13 cellular contexts compared by ENCODE assay signal in genomic region chr12:19867151-19867550, GRCh38.
DNase-seq lines count a peak whose midpoint lies in the region; ATAC-seq, FAIRE-seq and TF ChIP-seq lines count a peak whose summit lies in the region.
"Had no signal": no experiment of that assay in that cellular context is flagged by ENCODE, and none has a peak within 500 bp of the region (broad histone marks: within the 10 kb centered on the region; RNA-seq: fewer than 3 reads in every experiment).

No MANE protein-coding gene starts in this region.

- no peaks in the 10 kb centered on the region for H4K20me1 ChIP-seq in GM23248 (ENCODE audit: insufficient read depth)
- no peaks in the 10 kb centered on the region for H4K20me1 ChIP-seq in astrocyte (ENCODE audit: insufficient read depth, low read length)
- H4K20me1 ChIP-seq in neural cell (ENCODE audit: insufficient read depth): no peaks in the 10 kb centered on the region
- H4K20me1 ChIP-seq: BLaER1 treated with 17β-estradiol and CSF1 and Interleukin-3, amounts not matched to agents 10 nM and 100 nM had no signal

- TF ChIP-seq POLR2A in spleen (IDR thresholded peaks at IDR 0.05): no peak

- no peak for TF ChIP-seq CTCF in astrocyte (IDR thresholded peaks at IDR 0.05; ENCODE audit: insufficient read depth, low read depth, low read length)
- no peak for TF ChIP-seq CTCF in neural cell (IDR thresholded peaks at IDR 0.05; ENCODE audit: poor library complexity, severe bottlenecking)
- no peak for TF ChIP-seq CTCF in thoracic aorta (IDR thresholded peaks at IDR 0.05)
- TF ChIP-seq CTCF in spleen (IDR thresholded peaks at IDR 0.05 in 8 of 11, conservative IDR thresholded peaks at IDR 0.05 in 3 of 11): no peak

- H3K9me3 ChIP-seq in GM23248 (ENCODE audit: low read depth) (no peaks in the 10 kb centered on the region), astrocyte (ENCODE audit: insufficient read depth, low read depth, low read length) (no peaks in the 10 kb centered on the region), neural cell (ENCODE audit: low read length) (no peaks in the 10 kb centered on the region), thoracic aorta (no peaks in the 10 kb centered on the region), spleen (no peaks in the 10 kb centered on the region)
- H3K9me3 ChIP-seq: BLaER1 treated with 17β-estradiol and CSF1 and Interleukin-3, amounts not matched to agents 10 nM and 100 nM had no signal

- TF ChIP-seq EP300 in neural cell (conservative IDR thresholded peaks at IDR 0.05; ENCODE audit: poor library complexity, severe bottlenecking): peak; percentile 31

- H3K79me2 ChIP-seq in GM23248 (ENCODE audit: insufficient read depth): no peaks in the 10 kb centered on the region
- H3K79me2 ChIP-seq in astrocyte (ENCODE audit: insufficient read depth, low read length): no peaks in the 10 kb centered on the region
- H3K79me2 ChIP-seq in neural cell (replicated peaks; ENCODE audit: insufficient read depth, low read length): no peaks in the 10 kb centered on the region

- no peaks in the 10 kb centered on the region for H3K27me3 Mint-ChIP-seq in astrocyte (ENCODE audit: low read depth, unreplicated experiment)
- H3K27me3 Mint-ChIP-seq: CD4-positive, CD25-positive, alpha-beta regulatory T cell had no signal

- intact Hi-C loops in spleen (cut with DNase I; ENCODE audit: low total_unique reads): no loop called here

- ATAC-seq in thoracic aorta (ENCODE audit: insufficient number of reproducible peaks, low FRiP score, low read depth): no peak
- ATAC-seq: GM12878 had no signal

- no peak for TF ChIP-seq RAD21 in neural cell (conservative IDR thresholded peaks at IDR 0.05)

- H3K9me2 ChIP-seq in GM23248 (ENCODE audit: insufficient read depth) (no peaks in the 10 kb centered on the region), neural cell (ENCODE audit: insufficient read depth, low read length) (no peaks in the 10 kb centered on the region)

- FAIRE-seq in astrocyte (lab: Jason Lieb, UNC): no peak
- FAIRE-seq: GM12878 had no signal

- H3K36me3 ChIP-seq in GM23248 (ENCODE audit: low read depth): no peaks in the 10 kb centered on the region
- no peaks in the 10 kb centered on the region for H3K36me3 ChIP-seq in astrocyte (ENCODE audit: insufficient read depth, low read length)
- no peaks in the 10 kb centered on the region for H3K36me3 ChIP-seq in neural cell (ENCODE audit: insufficient read depth, low read length)
- H3K36me3 ChIP-seq in thoracic aorta: no peaks in the 10 kb centered on the region
- no peaks in the 10 kb centered on the region for H3K36me3 ChIP-seq in spleen
- H3K36me3 ChIP-seq: BLaER1 treated with 17β-estradiol and CSF1 and Interleukin-3, amounts not matched to agents 10 nM and 100 nM had no signal

- H3F3A ChIP-seq in GM23248 (ENCODE audit: insufficient read depth) (0 out of 2 replicates have a peak, but pooled peaks cover 6% of the 10 kb centered on the region), neural cell (ENCODE audit: insufficient read depth, low read length, poor library complexity, severe bottlenecking) (no peaks in the 10 kb centered on the region)

- H3K9ac ChIP-seq in GM23248 (no peak overlapping the region), astrocyte (ENCODE audit: low read length) (no peak overlapping the region), neural cell (ENCODE audit: low read length) (no peak overlapping the region)
- H3K9ac ChIP-seq: BLaER1 treated with 17β-estradiol and CSF1 and Interleukin-3, amounts not matched to agents 10 nM and 100 nM had no signal

- DNase-seq in GM23248 (peak; percentile 39), astrocyte (ENCODE audit: low read depth) (peak; percentile 27), thoracic aorta (ENCODE audit: low spot score) (no peak), spleen (no peak), NCI-H187 treated with DMSO at 0.1 percent for 48 hours (lab: John Stamatoyannopoulos, UW) (no peak)
- DNase-seq in activated CD4-positive, CD25-positive, alpha-beta regulatory T cell treated with anti-CD3 and anti-CD28 coated beads, Interleukin-2, amount 50 U/mL, for 72 hours: no peak
- DNase-seq: ACHN; CD4-positive, CD25-positive, alpha-beta regulatory T cell; GOT3; H9 had no signal

- H3K9me3 Mint-ChIP-seq in astrocyte (ENCODE audit: unreplicated experiment): no peaks in the 10 kb centered on the region
- H3K9me3 Mint-ChIP-seq: H9 had no signal

- 85% methylated on average over 1 of the region's 1 CpG for WGBS in GM23248 (ENCODE audit: low coverage in 1 of 2, low lambda C conversion rate in 2 of 2, missing lambda C conversion rate in 2 of 2), 2 experiments
- WGBS in spleen, 5 donors: 59 to 74% (median 69%) methylated on average over 1 of the region's 1 CpG

- H3K27ac Mint-ChIP-seq in astrocyte (ENCODE audit: unreplicated experiment): no peak overlapping the region
- H3K27ac Mint-ChIP-seq: CD4-positive, CD25-positive, alpha-beta regulatory T cell; H9 had no signal

- peaks cover 8% of the 10 kb centered on the region for H3K4me1 ChIP-seq in GM23248 (ENCODE audit: insufficient read depth)
- H3K4me1 ChIP-seq in astrocyte (ENCODE audit: insufficient read depth, low read length): no peaks in the 10 kb centered on the region
- H3K4me1 ChIP-seq in thoracic aorta (ENCODE audit: control insufficient read depth in 1 of 2, low read depth in 2 of 2): peaks cover 43 to 75% of the 10 kb centered on the region in 2 donors
- H3K4me1 ChIP-seq in spleen: no peaks in the 10 kb centered on the region

- H3K27me3 ChIP-seq in GM23248 (replicated peaks; ENCODE audit: insufficient read depth): no peaks in the 10 kb centered on the region
- no peaks in the 10 kb centered on the region for H3K27me3 ChIP-seq in astrocyte (ENCODE audit: insufficient read depth, low read length)
- no peaks in the 10 kb centered on the region for H3K27me3 ChIP-seq in neural cell (ENCODE audit: insufficient read depth, low read depth, low read length)
- no peaks in the 10 kb centered on the region for H3K27me3 ChIP-seq in thoracic aorta (replicated peaks; ENCODE audit: insufficient read depth)
- H3K27me3 ChIP-seq in spleen (replicated peaks in 1 of 7): no peaks in the 10 kb centered on the region
- H3K27me3 ChIP-seq: BLaER1 treated with 17β-estradiol and CSF1 and Interleukin-3, amounts not matched to agents 10 nM and 100 nM had no signal

- H3K4me3 Mint-ChIP-seq in astrocyte (ENCODE audit: unreplicated experiment): no peak overlapping the region
- H3K4me3 Mint-ChIP-seq: CD4-positive, CD25-positive, alpha-beta regulatory T cell; H9 had no signal

- H3K36me3 Mint-ChIP-seq in astrocyte (ENCODE audit: low read depth, unreplicated experiment): no peaks in the 10 kb centered on the region
- H3K36me3 Mint-ChIP-seq: CD4-positive, CD25-positive, alpha-beta regulatory T cell had no signal

- peaks cover 5% of the 10 kb centered on the region for H3K4me1 Mint-ChIP-seq in astrocyte (ENCODE audit: low read depth, unreplicated experiment)
- H3K4me1 Mint-ChIP-seq: CD4-positive, CD25-positive, alpha-beta regulatory T cell had no signal

- no peak overlapping the region for H3K4me2 ChIP-seq in GM23248 (ENCODE audit: unreplicated experiment)
- H3K4me2 ChIP-seq in astrocyte (ENCODE audit: low read length): no peak overlapping the region
- peak overlapping the region; percentile 14 for H3K4me2 ChIP-seq in neural cell (ENCODE audit: low read length)
- H3K4me2 ChIP-seq: BLaER1 treated with 17β-estradiol and CSF1 and Interleukin-3, amounts not matched to agents 10 nM and 100 nM had no signal

- in situ Hi-C loops in GM23248 (cut with MboI): no loop called here

- no peak overlapping the region for H3K27ac ChIP-seq in GM23248
- H3K27ac ChIP-seq in astrocyte (ENCODE audit: low read depth, low read length): no peak overlapping the region
- peak overlapping the region; percentile 32 for H3K27ac ChIP-seq in neural cell (ENCODE audit: low read length)
- H3K27ac ChIP-seq in thoracic aorta: peak overlapping the region; percentile 80 to 81
- no peak overlapping the region for H3K27ac ChIP-seq in spleen
- H3K27ac ChIP-seq: BLaER1 treated with 17β-estradiol and CSF1 and Interleukin-3, amounts not matched to agents 10 nM and 100 nM had no signal

- H2AFZ ChIP-seq in GM23248 (no peak overlapping the region), astrocyte (ENCODE audit: low read depth, low read length) (no peak overlapping the region), neural cell (ENCODE audit: low read depth, low read length) (no peak overlapping the region)

- H3K4me3 ChIP-seq in GM23248: no peak overlapping the region
- H3K4me3 ChIP-seq in astrocyte (ENCODE audit: insufficient read depth, low read depth, low read length): no peak overlapping the region
- peak overlapping the region; percentile 14 for H3K4me3 ChIP-seq in neural cell (ENCODE audit: low read length)
- H3K4me3 ChIP-seq in thoracic aorta: no peak overlapping the region
- H3K4me3 ChIP-seq in spleen: no peak overlapping the region
- H3K4me3 ChIP-seq: BLaER1 treated with 17β-estradiol and CSF1 and Interleukin-3, amounts not matched to agents 10 nM and 100 nM; GM12878 had no signal

TF ChIP-seq in neural cell, 6 proteins besides CTCF, POLR2A, EP300 and RAD21 (continues in another document):
- TF ChIP-seq, protein P1, sequence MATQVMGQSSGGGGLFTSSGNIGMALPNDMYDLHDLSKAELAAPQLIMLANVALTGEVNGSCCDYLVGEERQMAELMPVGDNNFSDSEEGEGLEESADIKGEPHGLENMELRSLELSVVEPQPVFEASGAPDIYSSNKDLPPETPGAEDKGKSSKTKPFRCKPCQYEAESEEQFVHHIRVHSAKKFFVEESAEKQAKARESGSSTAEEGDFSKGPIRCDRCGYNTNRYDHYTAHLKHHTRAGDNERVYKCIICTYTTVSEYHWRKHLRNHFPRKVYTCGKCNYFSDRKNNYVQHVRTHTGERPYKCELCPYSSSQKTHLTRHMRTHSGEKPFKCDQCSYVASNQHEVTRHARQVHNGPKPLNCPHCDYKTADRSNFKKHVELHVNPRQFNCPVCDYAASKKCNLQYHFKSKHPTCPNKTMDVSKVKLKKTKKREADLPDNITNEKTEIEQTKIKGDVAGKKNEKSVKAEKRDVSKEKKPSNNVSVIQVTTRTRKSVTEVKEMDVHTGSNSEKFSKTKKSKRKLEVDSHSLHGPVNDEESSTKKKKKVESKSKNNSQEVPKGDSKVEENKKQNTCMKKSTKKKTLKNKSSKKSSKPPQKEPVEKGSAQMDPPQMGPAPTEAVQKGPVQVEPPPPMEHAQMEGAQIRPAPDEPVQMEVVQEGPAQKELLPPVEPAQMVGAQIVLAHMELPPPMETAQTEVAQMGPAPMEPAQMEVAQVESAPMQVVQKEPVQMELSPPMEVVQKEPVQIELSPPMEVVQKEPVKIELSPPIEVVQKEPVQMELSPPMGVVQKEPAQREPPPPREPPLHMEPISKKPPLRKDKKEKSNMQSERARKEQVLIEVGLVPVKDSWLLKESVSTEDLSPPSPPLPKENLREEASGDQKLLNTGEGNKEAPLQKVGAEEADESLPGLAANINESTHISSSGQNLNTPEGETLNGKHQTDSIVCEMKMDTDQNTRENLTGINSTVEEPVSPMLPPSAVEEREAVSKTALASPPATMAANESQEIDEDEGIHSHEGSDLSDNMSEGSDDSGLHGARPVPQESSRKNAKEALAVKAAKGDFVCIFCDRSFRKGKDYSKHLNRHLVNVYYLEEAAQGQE (IDR thresholded peaks at IDR 0.05; ENCODE audit: borderline replicate concordance): no peak
- TF ChIP-seq TAF1 (IDR thresholded peaks at IDR 0.05; ENCODE audit: low read depth) (no peak), SMC3 (conservative IDR thresholded peaks at IDR 0.05; ENCODE audit: poor library complexity) (no peak), EZH2 (IDR thresholded peaks at IDR 0.05; ENCODE audit: borderline replicate concordance, insufficient read depth, low read length, poor library complexity, severe bottlenecking) (no peak)

Comparison
In these comparisons a context has a peak if more than half of its experiments do, and no peak if none do; other contexts are left out.
1. DNase-seq: peak in GM23248 (single experiment) and astrocyte (single experiment); none in thoracic aorta (single experiment), spleen (single experiment), NCI-H187 treated with DMSO at 0.1 percent for 48 hours (single experiment) and activated CD4-positive, CD25-positive, alpha-beta regulatory T cell treated with anti-CD3 and anti-CD28 coated beads, Interleukin-2, amount 50 U/mL, for 72 hours (single experiment).
2. H3K27ac ChIP-seq: peak in neural cell (single experiment) and thoracic aorta (2 of 2); none in GM23248 (single experiment), astrocyte (single experiment) and spleen (0 of 8).